Comparison of ENCODE assay signal across 8 cellular contexts in genomic region chr19:18636969-18637629, GRCh38.
DNase-seq lines count a peak whose midpoint lies in the region; ATAC-seq, FAIRE-seq and TF ChIP-seq lines count a peak whose summit lies in the region.

TSS of gene KLHL26 (plus strand) at chr19:18637028. CDS start at chr19:18637055, 27 bp downstream.

- DNase-seq in coronary artery (ENCODE audit: low spot score) (peak; percentile 77), NCI-H1105 (lab: John Stamatoyannopoulos, UW) (no peak), epidermal melanocyte (ENCODE audit: insufficient read length, low spot score) (no peak), RCC 7860 (ENCODE audit: low spot score) (no peak)

- no peaks in the 10 kb centered on the region for H3K36me3 Mint-ChIP-seq in nephron (ENCODE audit: low read depth)

- H3K4me3 ChIP-seq in coronary artery: peak within 1 kb of the TSS; percentile 78

- H3K9me3 ChIP-seq in KOPT-K1 (ENCODE audit: insufficient read depth, low read length, poor library complexity, severe bottlenecking): no peaks in the 10 kb centered on the region

- H3K9me3 Mint-ChIP-seq in nephron: no peaks in the 10 kb centered on the region

- no peak for TF ChIP-seq CTCF in C4-2B (conservative IDR thresholded peaks at IDR 0.05)
- no peak for TF ChIP-seq CTCF in coronary artery (IDR thresholded peaks at IDR 0.05)
- no peak for TF ChIP-seq CTCF in nephron (IDR thresholded peaks at IDR 0.05; ENCODE audit: unreplicated experiment in 3 of 3)

- H3K27ac ChIP-seq in C4-2B: peak within 1 kb of the TSS; percentile 85
- H3K27ac ChIP-seq in KOPT-K1 (ENCODE audit: low read depth, low read length, poor library complexity, severe bottlenecking): peak within 1 kb of the TSS; percentile 73
- H3K27ac ChIP-seq in coronary artery: peak within 1 kb of the TSS; percentile 86 to 91

- H3K4me1 Mint-ChIP-seq in nephron: peaks cover 5% of the 10 kb centered on the region

- peak within 1 kb of the TSS in 2 of 3 experiments; percentile 70 to 74 for H3K27ac Mint-ChIP-seq in nephron

- no peak for ATAC-seq in GM18517 (IDR thresholded peaks at IDR 0.05; ENCODE audit: unreplicated experiment)

- no peaks in the 10 kb centered on the region for H3K36me3 ChIP-seq in KOPT-K1 (ENCODE audit: insufficient read depth, low read length)

- peaks cover 15% of the 10 kb centered on the region for H3K27me3 Mint-ChIP-seq in nephron (ENCODE audit: low read depth)

- no peak for FAIRE-seq in RCC 7860 (lab: Jason Lieb, UNC)

- peak within 1 kb of the TSS; percentile 86 to 90 (median 90) for H3K4me3 Mint-ChIP-seq in nephron
